In genomic region chr17:78708510-78708973, GRCh38 we compare ENCODE assay signal across 8 cellular contexts.
A peak's percentile ranks its signal among the peaks of the same experiment; 100 is the strongest.
DNase-seq lines count a peak whose midpoint lies in the region; ATAC-seq and TF ChIP-seq lines count a peak whose summit lies in the region.

No MANE protein-coding gene starts in this region.

- DNase-seq in AG08395 (ENCODE audit: low spot score) (peak; percentile 93), NB4 (ENCODE audit: low read depth) (peak; percentile 79), SKM-1 treated with dmso at 0.1 percent for 144 hours (lab: John Stamatoyannopoulos, UW; ENCODE audit: unreplicated experiment) (peak; percentile 67), adipocyte (ENCODE audit: low read depth) (peak; percentile 91), heart right ventricle (peak; percentile 58 to 64), psoas muscle (peak; percentile 60 to 83), GM19240 (ENCODE audit: insufficient read length, low spot score) (no peak)

- peaks cover 16% of the 10 kb centered on the region for H3K36me3 ChIP-seq in adipocyte (ENCODE audit: control insufficient read depth, insufficient read depth, low read length, severe bottlenecking)
- peaks cover 0 to 65% (median 0%) of the 10 kb centered on the region in 9 donors for H3K36me3 ChIP-seq in heart right ventricle
- peaks cover 3 to 50% of the 10 kb centered on the region in 2 donors for H3K36me3 ChIP-seq in psoas muscle (ENCODE audit: insufficient read depth in 1 of 2, low read depth in 1 of 2)

- no peak overlapping the region for H3K9ac ChIP-seq in adipocyte (ENCODE audit: low read length)

- H3K9me3 ChIP-seq in adipocyte (ENCODE audit: control insufficient read depth, low read length) (no peaks in the 10 kb centered on the region), heart right ventricle (no peaks in the 10 kb centered on the region), psoas muscle (no peaks in the 10 kb centered on the region)

- TF ChIP-seq CTCF in NB4 (IDR thresholded peaks at IDR 0.05; ENCODE audit: low read depth, low read length) (peak; percentile 80), heart right ventricle (IDR thresholded peaks at IDR 0.05) (peak; percentile 74 to 91 (median 83)), psoas muscle (IDR thresholded peaks at IDR 0.05) (peak; percentile 83)

- H3K27ac ChIP-seq in heart right ventricle (peak overlapping the region in 2 of 10 donors; percentile 9 to 38), psoas muscle (no peak overlapping the region)

- ATAC-seq in GM18861 (IDR thresholded peaks at IDR 0.05; ENCODE audit: unreplicated experiment) (peak; percentile 29), heart right ventricle (peak; percentile 75 to 89 (median 88)), psoas muscle (peak; percentile 88 to 95 (median 90))

- WGBS in heart right ventricle, 2 donors, result 13 to 17% methylated on average over 6 of the region's 6 CpGs
- WGBS in psoas muscle, 3 donors, result 9 to 22% (median 13%) methylated on average over 6 of the region's 6 CpGs

- H3K4me1 ChIP-seq in adipocyte (ENCODE audit: control insufficient read depth, insufficient read depth, low read length) (peaks cover 5% of the 10 kb centered on the region), heart right ventricle (peaks cover 0 to 51% (median 31%) of the 10 kb centered on the region in 9 donors), psoas muscle (peaks cover 22% of the 10 kb centered on the region)

- intact Hi-C loops in heart right ventricle (cut with DNase I) (loop anchor here in 9 of 10 donors (1.0 to 10.0 kb wide), 6 partner anchors 39 to 214 kb away; no protein-coding TSS in a partner anchor), psoas muscle (cut with DNase I) (loop anchor here (1.0 to 2.0 kb wide), 2 partner anchors 211 to 212 kb away; no protein-coding TSS in a partner anchor)

- no peak for TF ChIP-seq POLR2A in NB4 (IDR thresholded peaks at IDR 0.05; ENCODE audit: extremely low read depth, insufficient read length)

- no peak overlapping the region for H3K4me3 ChIP-seq in NB4 (ENCODE audit: low read depth, low read length)
- H3K4me3 ChIP-seq in adipocyte (ENCODE audit: low read length), result no peak overlapping the region
- H3K4me3 ChIP-seq in heart right ventricle, result no peak overlapping the region
- H3K4me3 ChIP-seq in psoas muscle, result no peak overlapping the region

- H3K27me3 ChIP-seq in adipocyte (replicated peaks; ENCODE audit: control insufficient read depth, insufficient read depth, low read length) (no peaks in the 10 kb centered on the region), heart right ventricle (no peaks in the 10 kb centered on the region), psoas muscle (ENCODE audit: insufficient read depth in 3 of 3, low read length in 2 of 3) (no peaks in the 10 kb centered on the region)

Comparison
In these comparisons a context has a peak if more than half of its experiments do, and no peak if none do; other contexts are left out.
1. ATAC-seq: peak in every context shown above with its lines; median percentile 90 in psoas muscle; 88 in heart right ventricle; 29 in GM18861.